ENCODE assay signal across 17 cellular contexts in genomic region chr1:183653876-183654451, GRCh38. TPM values are rescaled to one million over a fixed set of nuclear protein-coding genes. Genes with fewer than 3 reads are reported as not detected.
DNase-seq lines count a peak whose midpoint lies in the region; ATAC-seq and TF ChIP-seq lines count a peak whose summit lies in the region.
"Had no signal": no experiment of that assay in that cellular context is flagged by ENCODE, and none has a peak within 500 bp of the region (broad histone marks: within the 10 kb centered on the region; RNA-seq: fewer than 3 reads in every experiment).

No MANE protein-coding gene starts in this region.

- H3K4me1 Mint-ChIP-seq in activated naive CD4-positive, alpha-beta T cell treated with anti-CD3 and anti-CD28 coated beads, Interleukin-2, amount 50 U/mL, for 24 hours = peaks cover 41% of the 10 kb centered on the region
- H3K4me1 Mint-ChIP-seq in endothelial cell (ENCODE audit: unreplicated experiment) (peaks cover 32% of the 10 kb centered on the region), WTC11 (peaks cover 11% of the 10 kb centered on the region)

- TF ChIP-seq CTCF in endothelial cell (IDR thresholded peaks at IDR 0.05; ENCODE audit: unreplicated experiment) = no peak
- no peak for TF ChIP-seq CTCF in neutrophil (IDR thresholded peaks at IDR 0.05)
- no peak for TF ChIP-seq CTCF in WTC11 (IDR thresholded peaks at IDR 0.05)

- H3K27me3 Mint-ChIP-seq in activated naive CD4-positive, alpha-beta T cell treated with anti-CD3 and anti-CD28 coated beads, Interleukin-2, amount 50 U/mL, for 24 hours = no peaks in the 10 kb centered on the region
- H3K27me3 Mint-ChIP-seq in endothelial cell (ENCODE audit: unreplicated experiment) (no peaks in the 10 kb centered on the region), WTC11 (ENCODE audit: low read depth) (no peaks in the 10 kb centered on the region)

- no peaks in the 10 kb centered on the region for H3K9me3 Mint-ChIP-seq in activated naive CD4-positive, alpha-beta T cell treated with anti-CD3 and anti-CD28 coated beads, Interleukin-2, amount 50 U/mL, for 24 hours
- H3K9me3 Mint-ChIP-seq in endothelial cell (ENCODE audit: unreplicated experiment) (no peaks in the 10 kb centered on the region), WTC11 (no peaks in the 10 kb centered on the region)
- H3K9me3 Mint-ChIP-seq: activated T-helper 2 cell treated with anti-CD3 and anti-CD28 coated beads, Interferon-gamma antibody, Interleukin-2, Interleukin-4, amounts not matched to agents 10 μg/mL and 5 μg/mL and 100 μg/mL, durations not matched to agents 14 hours and 24 hours and 36 hours had no signal

- H3K27ac Mint-ChIP-seq in activated naive CD4-positive, alpha-beta T cell treated with anti-CD3 and anti-CD28 coated beads, Interleukin-2, amount 50 U/mL, for 24 hours = peak overlapping the region; percentile 73
- H3K27ac Mint-ChIP-seq in endothelial cell (ENCODE audit: unreplicated experiment) = peak overlapping the region; percentile 39
- no peak overlapping the region for H3K27ac Mint-ChIP-seq in WTC11
- H3K27ac Mint-ChIP-seq: activated T-helper 2 cell treated with anti-CD3 and anti-CD28 coated beads, Interferon-gamma antibody, Interleukin-2, Interleukin-4, amounts not matched to agents 10 μg/mL and 5 μg/mL and 100 μg/mL, durations not matched to agents 14 hours and 24 hours and 36 hours had no signal

- H3K36me3 Mint-ChIP-seq in activated naive CD4-positive, alpha-beta T cell treated with anti-CD3 and anti-CD28 coated beads, Interleukin-2, amount 50 U/mL, for 24 hours = no peaks in the 10 kb centered on the region
- H3K36me3 Mint-ChIP-seq in endothelial cell (ENCODE audit: low read depth, unreplicated experiment) (no peaks in the 10 kb centered on the region), WTC11 (0 out of 2 replicates have a peak, but pooled peaks cover 4% of the 10 kb centered on the region)

- DNase-seq in activated naive CD4-positive, alpha-beta T cell (lab: John Stamatoyannopoulos, UW) = no peak
- DNase-seq in endothelial cell (ENCODE audit: low spot score) = no peak
- no peak for DNase-seq in WTC11 (ENCODE audit: low spot score)
- DNase-seq in DMS153 (lab: John Stamatoyannopoulos, UW) = no peak
- DNase-seq in mucosa of gallbladder (ENCODE audit: low spot score) = no peak
- DNase-seq: activated CD4-positive, alpha-beta T cell treated with anti-CD3 and anti-CD28 coated beads for 48 hours; foreskin melanocyte; NCI-H226; PC-3; tibial artery had no signal

- peaks cover 44 to 46% of the 10 kb centered on the region in 2 experiments for H3K4me1 ChIP-seq in neutrophil (ENCODE audit: control insufficient read depth in 1 of 2, insufficient read depth in 1 of 2, low read depth in 1 of 2, low read length in 1 of 2)

- no peaks in the 10 kb centered on the region for H3K27me3 ChIP-seq in neutrophil
- H3K27me3 ChIP-seq: tibial artery had no signal

- no peaks in the 10 kb centered on the region for H3K36me3 ChIP-seq in neutrophil
- H3K36me3 ChIP-seq: tibial artery had no signal

- peak overlapping the region; percentile 81 for H3K27ac ChIP-seq in neutrophil
- H3K27ac ChIP-seq: tibial artery had no signal

- no peak overlapping the region for H3K4me3 Mint-ChIP-seq in activated naive CD4-positive, alpha-beta T cell treated with anti-CD3 and anti-CD28 coated beads, Interleukin-2, amount 50 U/mL, for 24 hours
- H3K4me3 Mint-ChIP-seq in endothelial cell (ENCODE audit: unreplicated experiment) (no peak overlapping the region), WTC11 (no peak overlapping the region)

- no peaks in the 10 kb centered on the region for H3K9me3 ChIP-seq in neutrophil
- H3K9me3 ChIP-seq: tibial artery had no signal

- POLR2A ChIA-PET in WTC11 (lab: Charles Lee) = no interaction called here

- ATAC-seq in HG03108 (IDR thresholded peaks at IDR 0.05; ENCODE audit: unreplicated experiment) (peak; percentile 64), WTC11 (no peak)
- ATAC-seq: K562, PC-3 had no signal

- CTCF ChIA-PET in WTC11 (lab: Charles Lee) = interaction anchor here (4.3 to 4.8 kb wide), 2 partner anchors 31 to 262 kb away, joined by 80 to 105 read pairs; no protein-coding TSS in a partner anchor

- H3K4me3 ChIP-seq in neutrophil (ENCODE audit: low read depth in 1 of 2, low read length in 1 of 2) = no peak overlapping the region
- H3K4me3 ChIP-seq: K562, tibial artery had no signal

TF ChIP-seq in WTC11, 78 proteins besides CTCF, POLR2A, EP300 and RAD21:
- no peak for TF ChIP-seq HMGXB4 (CRISPR knock-in tag; IDR thresholded peaks at IDR 0.05)

RNA-seq across cellular contexts. Expression of gene APOBEC4, which starts 0.8 kb away (rescaled TPM):
- total RNA-seq in endothelial cell (ENCODE audit: unreplicated experiment) (not detected), WTC11 (2021) (not detected in 3 replicates), mucosa of gallbladder (not detected)
- total RNA-seq: activated T-helper 2 cell treated with anti-CD3 and anti-CD28 coated beads, Interferon-gamma antibody, Interleukin-2, Interleukin-4, amounts not matched to agents 10 μg/mL and 5 μg/mL and 100 μg/mL, durations not matched to agents 14 hours and 24 hours and 36 hours; K562; PC-3; pulmonary artery endothelial cell; T-helper 2 cell treated with Interferon-gamma antibody and Interleukin-4, amounts not matched to agents 100 ng/mL and 5 ng/mL, for 36 hours had no signal

RNA-seq across cellular contexts. Expression of gene ARPC5, which starts 18.4 kb away (rescaled TPM):
- total RNA-seq in endothelial cell (ENCODE audit: unreplicated experiment) (142 TPM), WTC11 (2021) (51.7 to 60.9 TPM (median 56.8 TPM) in 3 replicates), mucosa of gallbladder (108 TPM)
